ENCODE assay signal across 8 cellular contexts in genomic region chr3:56467801-56468183, GRCh38. TPM values are rescaled to one million over a fixed set of nuclear protein-coding genes. Genes with fewer than 3 reads are reported as not detected.
A peak's percentile ranks its signal among the peaks of the same experiment; 100 is the strongest.
DNase-seq lines count a peak whose midpoint lies in the region; ATAC-seq and TF ChIP-seq lines count a peak whose summit lies in the region.

No MANE protein-coding gene starts in this region.

- H3K9me3 ChIP-seq in lung (ENCODE audit: control insufficient read depth in 2 of 2, insufficient read depth in 1 of 2, low read length in 1 of 2) (no peaks in the 10 kb centered on the region), upper lobe of left lung (no peaks in the 10 kb centered on the region)

- peaks cover 87% of the 10 kb centered on the region for H3K27me3 Mint-ChIP-seq in central memory CD8-positive, alpha-beta T cell

- H3K4me3 Mint-ChIP-seq in central memory CD8-positive, alpha-beta T cell = peak overlapping the region; percentile 25

- H3K36me3 ChIP-seq in lung (ENCODE audit: control insufficient read depth in 2 of 2, insufficient read depth in 2 of 2, low read length in 2 of 2) (no peaks in the 10 kb centered on the region), upper lobe of left lung (no peaks in the 10 kb centered on the region)

- no peaks in the 10 kb centered on the region for H3K4me1 Mint-ChIP-seq in central memory CD8-positive, alpha-beta T cell

- DNase-seq in activated CD4-positive, alpha-beta T cell treated with anti-CD3 and anti-CD28 coated beads for 48 hours = peak; percentile 8
- no peak for DNase-seq in activated CD4-positive, alpha-beta T cell treated with anti-CD3 and anti-CD28 coated beads, Interleukin-2, amount 50 U/mL, for 48 hours
- DNase-seq in central memory CD8-positive, alpha-beta T cell (ENCODE audit: low spot score in 2 of 2) = no peak
- DNase-seq in lung (ENCODE audit: low spot score) (no peak), upper lobe of left lung (peak in 1 of 2 donors; percentile 81), NCI-H2081 treated with DMSO at 0.1 percent for 48 hours (lab: John Stamatoyannopoulos, UW) (no peak), Kasumi-1 (lab: John Stamatoyannopoulos, UW) (no peak), COLO829 (ENCODE audit: low spot score) (no peak)

- ATAC-seq in central memory CD8-positive, alpha-beta T cell (replicated peaks; ENCODE audit: extremely low read depth, poor library complexity, severe bottlenecking) = no peak
- ATAC-seq in lung (ENCODE audit: insufficient read depth, low FRiP score) (no peak), upper lobe of left lung (ENCODE audit: low FRiP score in 2 of 2) (peak in 1 of 2 donors; percentile 44)

- 1 to 2% methylated on average over 23 to 28 of the region's 28 CpGs for WGBS in lung, 2 donors
- 1 to 2% methylated on average over 22 to 24 of the region's 28 CpGs for whole genome bisulfite sequencing in upper lobe of left lung, 2 donors

- TF ChIP-seq POLR2A in upper lobe of left lung (IDR thresholded peaks at IDR 0.05) = no peak

- peak overlapping the region; percentile 40 for H3K4me3 ChIP-seq in lung
- peak overlapping the region; percentile 29 to 58 (median 52) for H3K4me3 ChIP-seq in upper lobe of left lung

- H3K4me1 ChIP-seq in lung (ENCODE audit: control insufficient read depth in 2 of 2, insufficient read depth in 2 of 2, low read length in 2 of 2) (peaks cover 0 to 3% of the 10 kb centered on the region in 2 donors), upper lobe of left lung (peaks cover 5 to 14% (median 6%) of the 10 kb centered on the region in 4 donors)

- H3K9me3 Mint-ChIP-seq in central memory CD8-positive, alpha-beta T cell = no peaks in the 10 kb centered on the region

- TF ChIP-seq CTCF in lung (IDR thresholded peaks at IDR 0.05; ENCODE audit: control extremely low read depth, extremely low read depth) = no peak
- no peak for TF ChIP-seq CTCF in upper lobe of left lung (IDR thresholded peaks at IDR 0.05)

- H3K27me3 ChIP-seq in lung (ENCODE audit: control insufficient read depth, insufficient read depth) (no peaks in the 10 kb centered on the region), upper lobe of left lung (peaks cover 0 to 11% (median 3%) of the 10 kb centered on the region in 4 donors)

- TF ChIP-seq EP300 in upper lobe of left lung (IDR thresholded peaks at IDR 0.05) = no peak

- no peaks in the 10 kb centered on the region for H3K36me3 Mint-ChIP-seq in central memory CD8-positive, alpha-beta T cell (ENCODE audit: insufficient read depth)

- H3K27ac ChIP-seq in lung (ENCODE audit: low read depth in 1 of 2, low read length in 1 of 2) = no peak overlapping the region
- no peak overlapping the region for H3K27ac ChIP-seq in upper lobe of left lung

- H3K27ac Mint-ChIP-seq in central memory CD8-positive, alpha-beta T cell (ENCODE audit: low read depth) = no peak overlapping the region

RNA-seq across cellular contexts. Expression of gene ERC2, which starts 0.5 kb away (rescaled TPM):
- 1 to 10 TPM; 1.2 to 3.5 TPM for total RNA-seq in lung
- polyA plus RNA-seq in lung = under 1 TPM; 0.20 to 0.74 TPM
- total RNA-seq in upper lobe of left lung = 10 to 100 TPM in 1 of 6 donors, 1 to 10 TPM in 4, under 1 TPM in 1; 0.67 to 14.7 (median 1.3) TPM
